Comparison of ENCODE assay signal across 8 cellular contexts in the genomic region with DNA sequence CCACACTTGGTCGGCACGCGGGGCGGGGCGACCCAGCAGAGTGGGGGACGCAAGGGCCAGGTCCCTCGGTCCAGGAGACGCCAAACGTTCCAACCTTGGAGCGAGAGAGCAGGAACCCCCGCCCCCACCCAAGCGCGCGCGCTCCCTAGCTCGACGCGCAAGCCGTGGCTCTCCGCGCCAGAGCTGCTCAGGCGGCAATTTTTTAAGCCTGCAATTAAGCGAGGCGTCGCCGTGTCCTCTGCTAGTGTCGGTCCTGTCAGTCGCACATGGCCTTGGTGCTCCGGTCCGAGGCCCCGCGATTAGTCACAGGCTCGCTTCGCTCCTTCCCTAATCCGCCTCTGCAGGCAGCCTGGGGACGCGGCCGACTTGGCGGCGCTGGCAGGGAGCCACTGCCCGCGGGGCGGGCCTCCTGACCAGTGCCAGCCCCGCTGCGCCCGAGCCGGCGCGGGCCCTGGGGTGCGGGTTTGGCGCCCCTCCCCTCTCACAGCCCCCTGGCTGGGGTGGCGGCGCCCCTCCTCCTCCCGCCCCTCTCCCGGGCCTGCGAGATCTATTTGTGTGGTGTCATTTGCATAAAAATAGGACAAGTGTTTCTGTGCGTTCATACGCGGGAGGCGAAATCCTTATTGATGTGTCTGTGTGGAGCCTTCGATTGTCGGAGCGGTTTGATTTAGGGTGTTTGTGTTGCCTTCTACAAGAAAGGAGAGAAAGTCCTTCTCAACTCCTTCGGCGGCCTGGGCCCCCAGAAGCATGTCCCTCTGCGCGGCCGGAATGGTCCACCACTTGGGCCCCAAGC. TPM values are rescaled to one million over a fixed set of nuclear protein-coding genes. Genes with fewer than 3 reads are reported as not detected.
DNase-seq lines count a peak whose midpoint lies in the region; ATAC-seq and TF ChIP-seq lines count a peak whose summit lies in the region.

No MANE protein-coding gene starts in this region.

- H3K9me3 ChIP-seq in BLaER1 (peaks cover 68% of the 10 kb centered on the region), SJCRH30 (replicated peaks) (no peaks in the 10 kb centered on the region)

- no peak for ATAC-seq in natural killer cell treated with Interleukin-12 subunit alpha and Interleukin-12 subunit beta and Interleukin-15 and Interleukin-18, amount 100 ng/mL, for 72 hours
- ATAC-seq in GM21360 (IDR thresholded peaks at IDR 0.05; ENCODE audit: unreplicated experiment) (no peak), GM21526 (IDR thresholded peaks at IDR 0.05; ENCODE audit: low FRiP score, unreplicated experiment) (no peak), HG03354 (IDR thresholded peaks at IDR 0.05; ENCODE audit: poor library complexity, severe bottlenecking, unreplicated experiment) (no peak)

- no peaks in the 10 kb centered on the region for H3K36me3 Mint-ChIP-seq in natural killer cell treated with Interleukin-12 subunit alpha and Interleukin-12 subunit beta and Interleukin-15 and Interleukin-18, amount 100 ng/mL, for 72 hours

- H3K27ac ChIP-seq in BLaER1: peak overlapping the region; percentile 82
- peak overlapping the region; percentile 99 for H3K27ac ChIP-seq in SJCRH30

- peak overlapping the region; percentile 69 for H3K4me3 ChIP-seq in BLaER1
- peak overlapping the region; percentile 67 for H3K4me3 ChIP-seq in SJCRH30

- H3K36me3 ChIP-seq in BLaER1 (peaks cover 3% of the 10 kb centered on the region; the same call in 1 of the 2 replicates), SJCRH30 (no peaks in the 10 kb centered on the region)

- H3K4me1 Mint-ChIP-seq in natural killer cell treated with Interleukin-12 subunit alpha and Interleukin-12 subunit beta and Interleukin-15 and Interleukin-18, amount 100 ng/mL, for 72 hours (ENCODE audit: low read depth in 2 of 2): peaks cover 5 to 6% of the 10 kb centered on the region in 2 donors

- peaks cover 0 to 15% of the 10 kb centered on the region in 2 donors for H3K27me3 Mint-ChIP-seq in natural killer cell treated with Interleukin-12 subunit alpha and Interleukin-12 subunit beta and Interleukin-15 and Interleukin-18, amount 100 ng/mL, for 72 hours

- peak overlapping the region; percentile 87 for H3K4me2 ChIP-seq in BLaER1

- H3K9me3 Mint-ChIP-seq in natural killer cell treated with Interleukin-12 subunit alpha and Interleukin-12 subunit beta and Interleukin-15 and Interleukin-18, amount 100 ng/mL, for 72 hours: no peaks in the 10 kb centered on the region

- peak; percentile 47 for DNase-seq in HCEC 1CT
- peak; percentile 88 to 90 for DNase-seq in SJCRH30
- peak; percentile 90 to 91 for DNase-seq in erythroblast (lab: John Stamatoyannopoulos, UW)
- DNase-seq in natural killer cell treated with Interleukin-12 subunit alpha and Interleukin-12 subunit beta and Interleukin-15 and Interleukin-18, amount 100 ng/mL, for 72 hours (ENCODE audit: low spot score): no peak

- peaks cover 93% of the 10 kb centered on the region for H4K20me1 ChIP-seq in BLaER1

- peak overlapping the region; percentile 75 for H3K4me3 Mint-ChIP-seq in natural killer cell treated with Interleukin-12 subunit alpha and Interleukin-12 subunit beta and Interleukin-15 and Interleukin-18, amount 100 ng/mL, for 72 hours

- H3K27ac Mint-ChIP-seq in natural killer cell treated with Interleukin-12 subunit alpha and Interleukin-12 subunit beta and Interleukin-15 and Interleukin-18, amount 100 ng/mL, for 72 hours: peak overlapping the region; percentile 54 to 72

- peaks cover 70% of the 10 kb centered on the region for H3K4me1 ChIP-seq in BLaER1
- H3K4me1 ChIP-seq in SJCRH30: no peaks in the 10 kb centered on the region

- TF ChIP-seq POLR2A in erythroblast (IDR thresholded peaks at IDR 0.05; ENCODE audit: low read length): peak; percentile 31

- peak overlapping the region; percentile 72 for H3K9ac ChIP-seq in BLaER1

- H3K27me3 ChIP-seq in BLaER1 (no peaks in the 10 kb centered on the region), SJCRH30 (no peaks in the 10 kb centered on the region)

RNA-seq across cellular contexts. Expression of a gene that starts 9.7 kb away (rescaled TPM):
- 62.5 and 64.8 TPM in 2 replicates for total RNA-seq in SJCRH30 (2014; rRNA removed; shearing (Covaris generic))
- 10 to 100 TPM; 52.3 to 56.7 TPM for total RNA-seq in natural killer cell treated with Interleukin-12 subunit alpha and Interleukin-12 subunit beta and Interleukin-15 and Interleukin-18, amount 100 ng/mL, for 72 hours
